ENCODE assay signal across 8 cellular contexts in the genomic region with DNA sequence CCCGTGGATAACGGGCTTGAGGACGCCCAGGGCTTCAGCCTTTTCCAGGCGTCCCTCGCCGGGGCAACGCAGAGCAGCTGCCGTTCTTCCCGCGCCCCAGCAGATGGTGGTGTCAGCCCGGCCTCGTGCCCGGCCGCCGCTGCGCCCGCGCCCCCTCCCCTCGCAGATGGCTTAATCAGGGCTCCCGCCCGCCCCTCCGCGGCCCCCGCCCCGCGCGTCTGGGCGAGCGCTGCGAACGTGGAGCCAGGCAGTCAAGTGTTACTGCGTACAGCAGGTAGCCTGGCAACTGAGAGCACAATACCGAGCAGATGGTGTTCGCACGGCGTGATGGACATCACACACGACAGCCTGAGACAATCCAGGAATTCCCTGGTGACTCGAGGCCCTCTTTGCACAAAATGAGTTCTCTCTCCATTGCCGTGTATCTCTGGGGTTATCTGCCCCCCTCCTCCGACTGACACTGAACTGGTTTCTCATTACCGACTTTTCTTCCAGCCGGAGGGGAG.
DNase-seq lines count a peak whose midpoint lies in the region; ATAC-seq, FAIRE-seq and TF ChIP-seq lines count a peak whose summit lies in the region.

No MANE protein-coding gene starts in this region.

- no peaks in the 10 kb centered on the region for H3K36me3 Mint-ChIP-seq in activated CD8-positive, alpha-beta T cell treated with anti-CD3 and anti-CD28 coated beads for 36 hours (ENCODE audit: low read depth)

- ATAC-seq in HG03175 (IDR thresholded peaks at IDR 0.05; ENCODE audit: unreplicated experiment) (peak; percentile 74), right lobe of liver (peak; percentile 91 to 97 (median 94)), HG02678 (IDR thresholded peaks at IDR 0.05; ENCODE audit: unreplicated experiment) (no peak)
- peak; percentile 82 for ATAC-seq in activated CD8-positive, alpha-beta T cell treated with anti-CD3 and anti-CD28 coated beads for 36 hours

- DNase-seq in GM12891 (ENCODE audit: insufficient read length, low spot score) = peak; percentile 73
- peak; percentile 77 for DNase-seq in NCI-H510A treated with DMSO at 0.1 percent for 48 hours (lab: John Stamatoyannopoulos, UW)
- peak; percentile 76 for DNase-seq in activated CD8-positive, alpha-beta T cell treated with anti-CD3 and anti-CD28 coated beads for 36 hours
- peak; percentile 85 to 90 (median 88) for DNase-seq in right lobe of liver
- DNase-seq in stimulated activated CD4-positive, alpha-beta T cell treated with anti-CD3 and anti-CD28 coated beads, Interleukin-4, amount 100 ng/mL, for 24 hours = peak; percentile 47

- POLR2A ChIA-PET in activated CD8-positive, alpha-beta T cell treated with anti-CD3 and anti-CD28 coated beads for 36 hours (lab: Charles Lee) = no interaction called here

- H3K36me3 ChIP-seq in ectodermal cell (ENCODE audit: control insufficient read depth, insufficient read depth, low read length) (no peaks in the 10 kb centered on the region), right lobe of liver (peaks cover 0 to 2% (median 0%) of the 10 kb centered on the region in 4 donors)

- peak overlapping the region; percentile 60 for H3K4me3 Mint-ChIP-seq in activated CD8-positive, alpha-beta T cell treated with anti-CD3 and anti-CD28 coated beads for 36 hours

- H3K4me3 ChIP-seq in ectodermal cell (ENCODE audit: insufficient read depth, low read depth, low read length) (peak overlapping the region; percentile 30), right lobe of liver (peak overlapping the region; percentile 26 to 55 (median 48))

- peaks cover 38% of the 10 kb centered on the region for H3K27me3 Mint-ChIP-seq in activated CD8-positive, alpha-beta T cell treated with anti-CD3 and anti-CD28 coated beads for 36 hours

- intact Hi-C loops in activated CD8-positive, alpha-beta T cell treated with anti-CD3 and anti-CD28 coated beads for 36 hours (cut with micrococcal nuclease) = loop anchor here (10.0 kb wide), 3 partner anchors 270 to 520 kb away; a partner anchor contains a TSS
- intact Hi-C loops in right lobe of liver (cut with DNase I) = no loop called here

- H3K27ac ChIP-seq in ectodermal cell (ENCODE audit: insufficient read depth, low read depth, low read length, poor library complexity, severe bottlenecking) (peak overlapping the region; percentile 96), right lobe of liver (peak overlapping the region; percentile 61 to 74 (median 67))

- peaks cover 16% of the 10 kb centered on the region for H3K4me1 Mint-ChIP-seq in activated CD8-positive, alpha-beta T cell treated with anti-CD3 and anti-CD28 coated beads for 36 hours (ENCODE audit: low read depth)

- CTCF ChIA-PET in activated CD8-positive, alpha-beta T cell treated with anti-CD3 and anti-CD28 coated beads for 36 hours (lab: Charles Lee) = interaction anchor here (0.5 to 2.0 kb wide), 11 partner anchors 78 to 625 kb away, joined by 3 to 7 read pairs (median 4); no protein-coding TSS in a partner anchor

- TF ChIP-seq POLR2A in GM12891 (IDR thresholded peaks at IDR 0.05; ENCODE audit: low read depth, low read length) (no peak), right lobe of liver (IDR thresholded peaks at IDR 0.05) (no peak)

- no peak overlapping the region for H3K27ac Mint-ChIP-seq in activated CD8-positive, alpha-beta T cell treated with anti-CD3 and anti-CD28 coated beads for 36 hours

- H3K4me1 ChIP-seq in ectodermal cell (ENCODE audit: control insufficient read depth, insufficient read depth, low read length) = peaks cover 31% of the 10 kb centered on the region
- peaks cover 0 to 23% (median 5%) of the 10 kb centered on the region in 4 donors for H3K4me1 ChIP-seq in right lobe of liver

- H3K27me3 ChIP-seq in ectodermal cell (ENCODE audit: control insufficient read depth, insufficient read depth, low read length, poor library complexity, severe bottlenecking) (no peaks in the 10 kb centered on the region), right lobe of liver (no peaks in the 10 kb centered on the region)

- WGBS in ectodermal cell, 2 experiments = 0% methylated on average over 40 to 42 of the region's 42 CpGs
- WGBS in right lobe of liver (ENCODE audit: insufficient coverage, low coverage, low lambda C conversion rate, missing lambda C conversion rate) = 3% methylated on average over 5 of the region's 42 CpGs

- TF ChIP-seq CTCF in activated CD8-positive, alpha-beta T cell treated with anti-CD3 and anti-CD28 coated beads for 36 hours (IDR thresholded peaks at IDR 0.05) = peak; percentile 78
- TF ChIP-seq CTCF in right lobe of liver (IDR thresholded peaks at IDR 0.05) = peak; percentile 74 to 87 (median 82)

- H3K9me3 Mint-ChIP-seq in activated CD8-positive, alpha-beta T cell treated with anti-CD3 and anti-CD28 coated beads for 36 hours = no peaks in the 10 kb centered on the region

- H3K9me3 ChIP-seq in ectodermal cell (ENCODE audit: control insufficient read depth, low read length) = no peaks in the 10 kb centered on the region
- no peaks in the 10 kb centered on the region for H3K9me3 ChIP-seq in right lobe of liver

- FAIRE-seq in GM12891 (lab: Jason Lieb, UNC) = peak; percentile 88

TF ChIP-seq in GM12891, 5 proteins besides CTCF, POLR2A, EP300 and RAD21:
- TF ChIP-seq SPI1 (IDR thresholded peaks at IDR 0.05; ENCODE audit: low read depth, low read length) (no peak), PAX5 (IDR thresholded peaks at IDR 0.05; ENCODE audit: insufficient read depth, low read length, severe bottlenecking) (no peak), POU2F2 (IDR thresholded peaks at IDR 0.05; ENCODE audit: low read depth, low read length) (no peak), TAF1 (IDR thresholded peaks at IDR 0.05; ENCODE audit: low read depth, low read length) (no peak), POLR2AphosphoS5 (IDR thresholded peaks at IDR 0.05; ENCODE audit: low read depth, low read length) (no peak)
